ENCODE assay signal across 1 cellular context in the genomic region with DNA sequence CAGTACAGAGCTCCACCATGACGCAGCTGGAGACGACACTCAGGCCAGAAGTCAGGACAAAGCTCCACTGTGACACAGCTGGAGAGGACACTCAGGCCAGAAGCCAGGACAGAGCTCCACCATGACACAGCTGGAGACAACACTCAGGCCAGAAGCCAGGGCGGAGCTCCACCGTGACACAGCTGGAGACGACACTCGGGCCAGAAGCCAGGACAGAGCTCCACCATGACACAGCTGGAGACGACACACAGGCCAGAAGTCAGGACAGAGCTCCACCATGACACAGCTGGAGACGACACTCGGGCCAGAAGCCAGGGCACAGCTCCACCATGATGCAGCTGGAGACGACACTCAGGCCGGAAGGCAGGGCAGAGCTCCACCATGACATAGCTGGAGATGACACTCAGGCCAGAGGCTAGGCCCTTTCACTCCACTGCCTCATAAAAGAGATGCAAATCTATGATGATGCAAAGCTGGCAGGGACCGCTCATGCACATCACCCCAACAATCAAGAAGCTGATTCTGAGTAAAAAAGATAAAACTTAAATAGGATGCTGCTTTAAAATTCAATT.
TF ChIP-seq lines count a peak whose summit lies in the region.

No MANE protein-coding gene starts in this region.

TF ChIP-seq in K562, 482 proteins besides CTCF, POLR2A, EP300 and RAD21 (continued from another document and continues in another):
- TF ChIP-seq CBX3 (IDR thresholded peaks at IDR 0.05; ENCODE audit: borderline replicate concordance in 1 of 2, low read length in 2 of 2) (0 out of 3 replicates have a peak, but pooled peaks of 1 of the 2 experiments have one; percentile 58), ZNF79 (CRISPR knock-in tag; IDR thresholded peaks at IDR 0.05; ENCODE audit: low read depth) (no peak), CBFA2T2 (conservative IDR thresholded peaks at IDR 0.05) (peak; percentile 44), SIX5 (IDR thresholded peaks at IDR 0.05; ENCODE audit: borderline replicate concordance in 1 of 2, insufficient read depth in 1 of 2, low read depth in 1 of 2, low read length in 2 of 2) (no peak), CREB1 (IDR thresholded peaks at IDR 0.05) (peak; percentile 23), CREB1 (CRISPR knock-in tag; IDR thresholded peaks at IDR 0.05) (no peak), JUND (IDR thresholded peaks at IDR 0.05; ENCODE audit: borderline replicate concordance, low read depth, low read length) (0 out of 2 replicates have a peak, but pooled peaks have one; percentile 6), JUND (tag; IDR thresholded peaks at IDR 0.05; ENCODE audit: borderline replicate concordance, low read depth, low read length) (peak; percentile 74; the same call in 2 of the 3 replicates), CEBPG (CRISPR knock-in tag; IDR thresholded peaks at IDR 0.05) (no peak), CEBPG (tag; conservative IDR thresholded peaks at IDR 0.05 in 1 of 2, IDR thresholded peaks at IDR 0.05 in 1 of 2) (peak in 1 of 2 experiments; percentile 62; a peak in 2 of 4 replicates), KHSRP (IDR thresholded peaks at IDR 0.05) (no peak), POLR2G (IDR thresholded peaks at IDR 0.05; ENCODE audit: low read depth, low read length) (peak; percentile 73; the same call in 1 of the 2 replicates), TRIM24 (IDR thresholded peaks at IDR 0.05) (peak in 1 of 2 experiments; percentile 15; a peak in 1 of 4 replicates), ZNF197 (CRISPR knock-in tag; IDR thresholded peaks at IDR 0.05; ENCODE audit: low read depth) (peak; percentile 47; the same call in 1 of the 2 replicates), ILF3 (IDR thresholded peaks at IDR 0.05; ENCODE audit: borderline replicate concordance) (no peak), TAF9B (IDR thresholded peaks at IDR 0.05; ENCODE audit: partially characterized antibody) (peak; percentile 32), KDM4B (IDR thresholded peaks at IDR 0.05; ENCODE audit: borderline replicate concordance in 2 of 2, low read depth in 1 of 2) (peak in 1 of 2 experiments; percentile 38; a peak in 1 of 4 replicates), CREM (IDR thresholded peaks at IDR 0.05; ENCODE audit: low read depth) (peak; percentile 53), SMARCE1 (IDR thresholded peaks at IDR 0.05) (no peak), PURB (CRISPR knock-in tag; IDR thresholded peaks at IDR 0.05; ENCODE audit: low read depth) (no peak), RB1 (IDR thresholded peaks at IDR 0.05; ENCODE audit: low read depth) (0 out of 2 replicates have a peak, but pooled peaks have one; percentile 17), RBFOX2 (IDR thresholded peaks at IDR 0.05; ENCODE audit: low read depth, low read length) (peak; percentile 74)
- TF ChIP-seq, protein P1, sequence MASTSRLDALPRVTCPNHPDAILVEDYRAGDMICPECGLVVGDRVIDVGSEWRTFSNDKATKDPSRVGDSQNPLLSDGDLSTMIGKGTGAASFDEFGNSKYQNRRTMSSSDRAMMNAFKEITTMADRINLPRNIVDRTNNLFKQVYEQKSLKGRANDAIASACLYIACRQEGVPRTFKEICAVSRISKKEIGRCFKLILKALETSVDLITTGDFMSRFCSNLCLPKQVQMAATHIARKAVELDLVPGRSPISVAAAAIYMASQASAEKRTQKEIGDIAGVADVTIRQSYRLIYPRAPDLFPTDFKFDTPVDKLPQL (IDR thresholded peaks at IDR 0.05; ENCODE audit: extremely low read depth, insufficient read length), result no peak
- TF ChIP-seq, protein P2, sequence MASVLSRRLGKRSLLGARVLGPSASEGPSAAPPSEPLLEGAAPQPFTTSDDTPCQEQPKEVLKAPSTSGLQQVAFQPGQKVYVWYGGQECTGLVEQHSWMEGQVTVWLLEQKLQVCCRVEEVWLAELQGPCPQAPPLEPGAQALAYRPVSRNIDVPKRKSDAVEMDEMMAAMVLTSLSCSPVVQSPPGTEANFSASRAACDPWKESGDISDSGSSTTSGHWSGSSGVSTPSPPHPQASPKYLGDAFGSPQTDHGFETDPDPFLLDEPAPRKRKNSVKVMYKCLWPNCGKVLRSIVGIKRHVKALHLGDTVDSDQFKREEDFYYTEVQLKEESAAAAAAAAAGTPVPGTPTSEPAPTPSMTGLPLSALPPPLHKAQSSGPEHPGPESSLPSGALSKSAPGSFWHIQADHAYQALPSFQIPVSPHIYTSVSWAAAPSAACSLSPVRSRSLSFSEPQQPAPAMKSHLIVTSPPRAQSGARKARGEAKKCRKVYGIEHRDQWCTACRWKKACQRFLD (CRISPR knock-in tag; IDR thresholded peaks at IDR 0.05), result peak; percentile 72; the same call in 1 of the 2 replicates
- TF ChIP-seq, protein P3, sequence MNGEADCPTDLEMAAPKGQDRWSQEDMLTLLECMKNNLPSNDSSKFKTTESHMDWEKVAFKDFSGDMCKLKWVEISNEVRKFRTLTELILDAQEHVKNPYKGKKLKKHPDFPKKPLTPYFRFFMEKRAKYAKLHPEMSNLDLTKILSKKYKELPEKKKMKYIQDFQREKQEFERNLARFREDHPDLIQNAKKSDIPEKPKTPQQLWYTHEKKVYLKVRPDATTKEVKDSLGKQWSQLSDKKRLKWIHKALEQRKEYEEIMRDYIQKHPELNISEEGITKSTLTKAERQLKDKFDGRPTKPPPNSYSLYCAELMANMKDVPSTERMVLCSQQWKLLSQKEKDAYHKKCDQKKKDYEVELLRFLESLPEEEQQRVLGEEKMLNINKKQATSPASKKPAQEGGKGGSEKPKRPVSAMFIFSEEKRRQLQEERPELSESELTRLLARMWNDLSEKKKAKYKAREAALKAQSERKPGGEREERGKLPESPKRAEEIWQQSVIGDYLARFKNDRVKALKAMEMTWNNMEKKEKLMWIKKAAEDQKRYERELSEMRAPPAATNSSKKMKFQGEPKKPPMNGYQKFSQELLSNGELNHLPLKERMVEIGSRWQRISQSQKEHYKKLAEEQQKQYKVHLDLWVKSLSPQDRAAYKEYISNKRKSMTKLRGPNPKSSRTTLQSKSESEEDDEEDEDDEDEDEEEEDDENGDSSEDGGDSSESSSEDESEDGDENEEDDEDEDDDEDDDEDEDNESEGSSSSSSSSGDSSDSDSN (IDR thresholded peaks at IDR 0.05; ENCODE audit: borderline replicate concordance in 1 of 2, low read depth in 2 of 2, low read length in 2 of 2), result peak; percentile 80 to 99; a peak in 3 of 4 replicates
- TF ChIP-seq, protein P4, sequence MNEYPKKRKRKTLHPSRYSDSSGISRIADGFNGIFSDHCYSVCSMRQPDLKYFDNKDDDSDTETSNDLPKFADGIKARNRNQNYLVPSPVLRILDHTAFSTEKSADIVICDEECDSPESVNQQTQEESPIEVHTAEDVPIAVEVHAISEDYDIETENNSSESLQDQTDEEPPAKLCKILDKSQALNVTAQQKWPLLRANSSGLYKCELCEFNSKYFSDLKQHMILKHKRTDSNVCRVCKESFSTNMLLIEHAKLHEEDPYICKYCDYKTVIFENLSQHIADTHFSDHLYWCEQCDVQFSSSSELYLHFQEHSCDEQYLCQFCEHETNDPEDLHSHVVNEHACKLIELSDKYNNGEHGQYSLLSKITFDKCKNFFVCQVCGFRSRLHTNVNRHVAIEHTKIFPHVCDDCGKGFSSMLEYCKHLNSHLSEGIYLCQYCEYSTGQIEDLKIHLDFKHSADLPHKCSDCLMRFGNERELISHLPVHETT (CRISPR knock-in tag; conservative IDR thresholded peaks at IDR 0.05 in 1 of 2, IDR thresholded peaks at IDR 0.05 in 1 of 2), result peak in 1 of 2 experiments; percentile 88; a peak in 2 of 4 replicates
- TF ChIP-seq, protein P5, sequence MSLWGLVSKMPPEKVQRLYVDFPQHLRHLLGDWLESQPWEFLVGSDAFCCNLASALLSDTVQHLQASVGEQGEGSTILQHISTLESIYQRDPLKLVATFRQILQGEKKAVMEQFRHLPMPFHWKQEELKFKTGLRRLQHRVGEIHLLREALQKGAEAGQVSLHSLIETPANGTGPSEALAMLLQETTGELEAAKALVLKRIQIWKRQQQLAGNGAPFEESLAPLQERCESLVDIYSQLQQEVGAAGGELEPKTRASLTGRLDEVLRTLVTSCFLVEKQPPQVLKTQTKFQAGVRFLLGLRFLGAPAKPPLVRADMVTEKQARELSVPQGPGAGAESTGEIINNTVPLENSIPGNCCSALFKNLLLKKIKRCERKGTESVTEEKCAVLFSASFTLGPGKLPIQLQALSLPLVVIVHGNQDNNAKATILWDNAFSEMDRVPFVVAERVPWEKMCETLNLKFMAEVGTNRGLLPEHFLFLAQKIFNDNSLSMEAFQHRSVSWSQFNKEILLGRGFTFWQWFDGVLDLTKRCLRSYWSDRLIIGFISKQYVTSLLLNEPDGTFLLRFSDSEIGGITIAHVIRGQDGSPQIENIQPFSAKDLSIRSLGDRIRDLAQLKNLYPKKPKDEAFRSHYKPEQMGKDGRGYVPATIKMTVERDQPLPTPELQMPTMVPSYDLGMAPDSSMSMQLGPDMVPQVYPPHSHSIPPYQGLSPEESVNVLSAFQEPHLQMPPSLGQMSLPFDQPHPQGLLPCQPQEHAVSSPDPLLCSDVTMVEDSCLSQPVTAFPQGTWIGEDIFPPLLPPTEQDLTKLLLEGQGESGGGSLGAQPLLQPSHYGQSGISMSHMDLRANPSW (CRISPR knock-in tag; IDR thresholded peaks at IDR 0.05), result peak; percentile 84; the same call in 1 of the 2 replicates
- TF ChIP-seq, protein P6, sequence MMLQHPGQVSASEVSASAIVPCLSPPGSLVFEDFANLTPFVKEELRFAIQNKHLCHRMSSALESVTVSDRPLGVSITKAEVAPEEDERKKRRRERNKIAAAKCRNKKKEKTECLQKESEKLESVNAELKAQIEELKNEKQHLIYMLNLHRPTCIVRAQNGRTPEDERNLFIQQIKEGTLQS (IDR thresholded peaks at IDR 0.05), result peak; percentile 76
- TF ChIP-seq, protein P6 (CRISPR knock-in tag; conservative IDR thresholded peaks at IDR 0.05), result no peak
- TF ChIP-seq, protein P7, sequence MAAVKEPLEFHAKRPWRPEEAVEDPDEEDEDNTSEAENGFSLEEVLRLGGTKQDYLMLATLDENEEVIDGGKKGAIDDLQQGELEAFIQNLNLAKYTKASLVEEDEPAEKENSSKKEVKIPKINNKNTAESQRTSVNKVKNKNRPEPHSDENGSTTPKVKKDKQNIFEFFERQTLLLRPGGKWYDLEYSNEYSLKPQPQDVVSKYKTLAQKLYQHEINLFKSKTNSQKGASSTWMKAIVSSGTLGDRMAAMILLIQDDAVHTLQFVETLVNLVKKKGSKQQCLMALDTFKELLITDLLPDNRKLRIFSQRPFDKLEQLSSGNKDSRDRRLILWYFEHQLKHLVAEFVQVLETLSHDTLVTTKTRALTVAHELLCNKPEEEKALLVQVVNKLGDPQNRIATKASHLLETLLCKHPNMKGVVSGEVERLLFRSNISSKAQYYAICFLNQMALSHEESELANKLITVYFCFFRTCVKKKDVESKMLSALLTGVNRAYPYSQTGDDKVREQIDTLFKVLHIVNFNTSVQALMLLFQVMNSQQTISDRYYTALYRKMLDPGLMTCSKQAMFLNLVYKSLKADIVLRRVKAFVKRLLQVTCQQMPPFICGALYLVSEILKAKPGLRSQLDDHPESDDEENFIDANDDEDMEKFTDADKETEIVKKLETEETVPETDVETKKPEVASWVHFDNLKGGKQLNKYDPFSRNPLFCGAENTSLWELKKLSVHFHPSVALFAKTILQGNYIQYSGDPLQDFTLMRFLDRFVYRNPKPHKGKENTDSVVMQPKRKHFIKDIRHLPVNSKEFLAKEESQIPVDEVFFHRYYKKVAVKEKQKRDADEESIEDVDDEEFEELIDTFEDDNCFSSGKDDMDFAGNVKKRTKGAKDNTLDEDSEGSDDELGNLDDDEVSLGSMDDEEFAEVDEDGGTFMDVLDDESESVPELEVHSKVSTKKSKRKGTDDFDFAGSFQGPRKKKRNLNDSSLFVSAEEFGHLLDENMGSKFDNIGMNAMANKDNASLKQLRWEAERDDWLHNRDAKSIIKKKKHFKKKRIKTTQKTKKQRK (IDR thresholded peaks at IDR 0.05; ENCODE audit: borderline replicate concordance, low read depth, low read length), result no peak
- TF ChIP-seq, protein P8, sequence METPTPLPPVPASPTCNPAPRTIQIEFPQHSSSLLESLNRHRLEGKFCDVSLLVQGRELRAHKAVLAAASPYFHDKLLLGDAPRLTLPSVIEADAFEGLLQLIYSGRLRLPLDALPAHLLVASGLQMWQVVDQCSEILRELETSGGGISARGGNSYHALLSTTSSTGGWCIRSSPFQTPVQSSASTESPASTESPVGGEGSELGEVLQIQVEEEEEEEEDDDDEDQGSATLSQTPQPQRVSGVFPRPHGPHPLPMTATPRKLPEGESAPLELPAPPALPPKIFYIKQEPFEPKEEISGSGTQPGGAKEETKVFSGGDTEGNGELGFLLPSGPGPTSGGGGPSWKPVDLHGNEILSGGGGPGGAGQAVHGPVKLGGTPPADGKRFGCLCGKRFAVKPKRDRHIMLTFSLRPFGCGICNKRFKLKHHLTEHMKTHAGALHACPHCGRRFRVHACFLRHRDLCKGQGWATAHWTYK (CRISPR knock-in tag; IDR thresholded peaks at IDR 0.05), result no peak
- TF ChIP-seq, protein P9, sequence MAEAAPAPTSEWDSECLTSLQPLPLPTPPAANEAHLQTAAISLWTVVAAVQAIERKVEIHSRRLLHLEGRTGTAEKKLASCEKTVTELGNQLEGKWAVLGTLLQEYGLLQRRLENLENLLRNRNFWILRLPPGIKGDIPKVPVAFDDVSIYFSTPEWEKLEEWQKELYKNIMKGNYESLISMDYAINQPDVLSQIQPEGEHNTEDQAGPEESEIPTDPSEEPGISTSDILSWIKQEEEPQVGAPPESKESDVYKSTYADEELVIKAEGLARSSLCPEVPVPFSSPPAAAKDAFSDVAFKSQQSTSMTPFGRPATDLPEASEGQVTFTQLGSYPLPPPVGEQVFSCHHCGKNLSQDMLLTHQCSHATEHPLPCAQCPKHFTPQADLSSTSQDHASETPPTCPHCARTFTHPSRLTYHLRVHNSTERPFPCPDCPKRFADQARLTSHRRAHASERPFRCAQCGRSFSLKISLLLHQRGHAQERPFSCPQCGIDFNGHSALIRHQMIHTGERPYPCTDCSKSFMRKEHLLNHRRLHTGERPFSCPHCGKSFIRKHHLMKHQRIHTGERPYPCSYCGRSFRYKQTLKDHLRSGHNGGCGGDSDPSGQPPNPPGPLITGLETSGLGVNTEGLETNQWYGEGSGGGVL (CRISPR knock-in tag; IDR thresholded peaks at IDR 0.05), result no peak
